1 cellular context compared by ENCODE assay signal in the genomic region with DNA sequence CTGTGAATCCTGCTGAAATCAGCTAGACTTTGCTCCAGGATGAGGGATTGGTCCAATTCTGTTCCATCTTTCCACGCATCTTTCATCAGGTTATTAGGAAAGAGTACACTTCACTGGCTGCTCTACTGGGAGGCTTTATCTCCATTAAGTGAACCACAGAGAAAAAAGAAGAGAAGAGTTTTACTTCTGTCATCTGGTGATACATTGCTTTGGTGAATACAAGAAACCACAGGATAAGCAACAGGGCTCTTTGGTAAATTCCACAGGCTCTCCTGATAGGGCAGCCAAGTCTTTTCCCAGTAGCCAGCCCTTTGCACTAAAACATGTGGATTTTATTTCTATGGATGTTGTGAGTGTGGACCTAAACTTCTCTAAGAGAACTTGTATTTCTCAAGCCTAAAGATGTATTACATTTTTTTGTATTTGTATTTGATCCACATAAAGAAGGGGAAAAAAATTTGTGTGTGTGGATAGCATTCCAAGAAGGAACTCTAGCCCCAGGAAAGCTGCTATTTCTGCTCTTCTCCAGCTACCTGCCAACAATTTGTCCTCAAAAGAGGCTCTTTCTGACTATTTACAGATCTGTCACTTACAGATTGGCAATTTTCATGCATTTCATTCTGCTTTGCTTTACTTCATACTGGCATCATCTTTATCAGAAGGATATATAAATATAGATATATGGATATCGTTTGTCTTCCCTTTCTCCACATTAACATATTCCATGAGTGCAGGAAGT.
TF ChIP-seq lines count a peak whose summit lies in the region.

No MANE protein-coding gene starts in this region.

TF ChIP-seq in K562, 482 proteins besides CTCF, POLR2A, EP300 and RAD21 (continued from another document):
- TF ChIP-seq, protein P1, sequence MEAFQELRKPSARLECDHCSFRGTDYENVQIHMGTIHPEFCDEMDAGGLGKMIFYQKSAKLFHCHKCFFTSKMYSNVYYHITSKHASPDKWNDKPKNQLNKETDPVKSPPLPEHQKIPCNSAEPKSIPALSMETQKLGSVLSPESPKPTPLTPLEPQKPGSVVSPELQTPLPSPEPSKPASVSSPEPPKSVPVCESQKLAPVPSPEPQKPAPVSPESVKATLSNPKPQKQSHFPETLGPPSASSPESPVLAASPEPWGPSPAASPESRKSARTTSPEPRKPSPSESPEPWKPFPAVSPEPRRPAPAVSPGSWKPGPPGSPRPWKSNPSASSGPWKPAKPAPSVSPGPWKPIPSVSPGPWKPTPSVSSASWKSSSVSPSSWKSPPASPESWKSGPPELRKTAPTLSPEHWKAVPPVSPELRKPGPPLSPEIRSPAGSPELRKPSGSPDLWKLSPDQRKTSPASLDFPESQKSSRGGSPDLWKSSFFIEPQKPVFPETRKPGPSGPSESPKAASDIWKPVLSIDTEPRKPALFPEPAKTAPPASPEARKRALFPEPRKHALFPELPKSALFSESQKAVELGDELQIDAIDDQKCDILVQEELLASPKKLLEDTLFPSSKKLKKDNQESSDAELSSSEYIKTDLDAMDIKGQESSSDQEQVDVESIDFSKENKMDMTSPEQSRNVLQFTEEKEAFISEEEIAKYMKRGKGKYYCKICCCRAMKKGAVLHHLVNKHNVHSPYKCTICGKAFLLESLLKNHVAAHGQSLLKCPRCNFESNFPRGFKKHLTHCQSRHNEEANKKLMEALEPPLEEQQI (IDR thresholded peaks at IDR 0.05): no peak
- TF ChIP-seq, protein P2, sequence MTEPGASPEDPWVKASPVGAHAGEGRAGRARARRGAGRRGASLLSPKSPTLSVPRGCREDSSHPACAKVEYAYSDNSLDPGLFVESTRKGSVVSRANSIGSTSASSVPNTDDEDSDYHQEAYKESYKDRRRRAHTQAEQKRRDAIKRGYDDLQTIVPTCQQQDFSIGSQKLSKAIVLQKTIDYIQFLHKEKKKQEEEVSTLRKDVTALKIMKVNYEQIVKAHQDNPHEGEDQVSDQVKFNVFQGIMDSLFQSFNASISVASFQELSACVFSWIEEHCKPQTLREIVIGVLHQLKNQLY (CRISPR knock-in tag; conservative IDR thresholded peaks at IDR 0.05): no peak
- TF ChIP-seq DDX20 (tag; IDR thresholded peaks at IDR 0.05; ENCODE audit: low read depth): 0 out of 2 replicates have a peak, but pooled peaks have one; percentile 8
- TF ChIP-seq, protein P3, sequence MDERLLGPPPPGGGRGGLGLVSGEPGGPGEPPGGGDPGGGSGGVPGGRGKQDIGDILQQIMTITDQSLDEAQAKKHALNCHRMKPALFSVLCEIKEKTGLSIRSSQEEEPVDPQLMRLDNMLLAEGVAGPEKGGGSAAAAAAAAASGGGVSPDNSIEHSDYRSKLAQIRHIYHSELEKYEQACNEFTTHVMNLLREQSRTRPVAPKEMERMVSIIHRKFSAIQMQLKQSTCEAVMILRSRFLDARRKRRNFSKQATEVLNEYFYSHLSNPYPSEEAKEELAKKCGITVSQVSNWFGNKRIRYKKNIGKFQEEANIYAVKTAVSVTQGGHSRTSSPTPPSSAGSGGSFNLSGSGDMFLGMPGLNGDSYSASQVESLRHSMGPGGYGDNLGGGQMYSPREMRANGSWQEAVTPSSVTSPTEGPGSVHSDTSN (CRISPR knock-in tag; IDR thresholded peaks at IDR 0.05; ENCODE audit: low read depth): no peak
- TF ChIP-seq, protein P3 (tag; conservative IDR thresholded peaks at IDR 0.05; ENCODE audit: low read depth): peak; percentile 59
- peak; percentile 14; the same call in 1 of the 2 replicates for TF ChIP-seq TEAD4 (IDR thresholded peaks at IDR 0.05; ENCODE audit: low read length)
- TF ChIP-seq TEAD4 (CRISPR knock-in tag; IDR thresholded peaks at IDR 0.05; ENCODE audit: borderline replicate concordance): no peak
- peak; percentile 89 for TF ChIP-seq MEIS2 (IDR thresholded peaks at IDR 0.05; ENCODE audit: partially characterized antibody)
- no peak for TF ChIP-seq ZNF79 (CRISPR knock-in tag; IDR thresholded peaks at IDR 0.05; ENCODE audit: low read depth)
TF ChIP-seq in K562: peak in this region for 8.
